Comparison of ENCODE assay signal across 16 cellular contexts in genomic region chr5:58965677-58966414, GRCh38.
"Had no signal": no experiment of that assay in that cellular context is flagged by ENCODE, and none has a peak within 500 bp of the region (broad histone marks: within the 10 kb centered on the region; RNA-seq: fewer than 3 reads in every experiment).

No MANE protein-coding gene starts in this region.

- H3K27me3 ChIP-seq: dorsolateral prefrontal cortex, foreskin keratinocyte, pancreas, tibial artery, vagina had no signal

- H3K27ac ChIP-seq: dorsolateral prefrontal cortex, foreskin keratinocyte, pancreas, tibial artery, vagina had no signal

- H3K4me3 ChIP-seq: dorsolateral prefrontal cortex, pancreas, tibial artery, vagina had no signal

- H3K4me3 Mint-ChIP-seq: activated CD8-positive, alpha-beta T cell treated with anti-CD3 and anti-CD28 coated beads for 36 hours; activated naive CD4-positive, alpha-beta T cell treated with anti-CD3 and anti-CD28 coated beads, Interleukin-2, amount 50 U/mL, for 24 hours; activated T-helper 17 cell treated with anti-CD3 and anti-CD28 coated beads, Interleukin-2, amount 50 U/mL, for 72 hours; brain; nephron progenitor cell had no signal

- H3K36me3 ChIP-seq: pancreas, tibial artery, vagina had no signal

- H3K27ac Mint-ChIP-seq: activated CD8-positive, alpha-beta T cell treated with anti-CD3 and anti-CD28 coated beads for 36 hours; activated naive CD4-positive, alpha-beta T cell treated with anti-CD3 and anti-CD28 coated beads, Interleukin-2, amount 50 U/mL, for 24 hours; activated T-helper 17 cell treated with anti-CD3 and anti-CD28 coated beads, Interleukin-2, amount 50 U/mL, for 72 hours; brain; nephron progenitor cell had no signal

- H3K9me3 Mint-ChIP-seq: activated CD8-positive, alpha-beta T cell treated with anti-CD3 and anti-CD28 coated beads for 36 hours; activated naive CD4-positive, alpha-beta T cell treated with anti-CD3 and anti-CD28 coated beads, Interleukin-2, amount 50 U/mL, for 24 hours; brain had no signal

- H3K9me3 ChIP-seq: pancreas, tibial artery, vagina had no signal

- DNase-seq: activated CD8-positive, alpha-beta T cell treated with anti-CD3 and anti-CD28 coated beads for 36 hours; dorsolateral prefrontal cortex; foreskin keratinocyte; head of caudate nucleus; islet precursor cell; mammary epithelial cell; nephron progenitor cell; pancreas; stimulated activated CD4-positive, alpha-beta T cell treated with anti-CD3 and anti-CD28 coated beads, Interleukin-4, amount 100 ng/mL, for 4 hours; T-helper 9 cell; tibial artery had no signal

- H3K4me1 ChIP-seq: foreskin keratinocyte, pancreas, tibial artery, vagina had no signal

- H3K4me1 Mint-ChIP-seq: brain had no signal

- ATAC-seq: activated CD8-positive, alpha-beta T cell treated with anti-CD3 and anti-CD28 coated beads for 36 hours; activated T-helper 17 cell treated with anti-CD3 and anti-CD28 coated beads, Interleukin-2, amount 50 U/mL, for 72 hours; foreskin keratinocyte; left lobe of liver; pancreas had no signal

- H3K36me3 Mint-ChIP-seq: activated naive CD4-positive, alpha-beta T cell treated with anti-CD3 and anti-CD28 coated beads, Interleukin-2, amount 50 U/mL, for 24 hours; brain had no signal

- FAIRE-seq: pancreas had no signal

- H3K27me3 Mint-ChIP-seq: activated CD8-positive, alpha-beta T cell treated with anti-CD3 and anti-CD28 coated beads for 36 hours; activated naive CD4-positive, alpha-beta T cell treated with anti-CD3 and anti-CD28 coated beads, Interleukin-2, amount 50 U/mL, for 24 hours; brain had no signal
